ENCODE assay signal across 10 cellular contexts in the genomic region with DNA sequence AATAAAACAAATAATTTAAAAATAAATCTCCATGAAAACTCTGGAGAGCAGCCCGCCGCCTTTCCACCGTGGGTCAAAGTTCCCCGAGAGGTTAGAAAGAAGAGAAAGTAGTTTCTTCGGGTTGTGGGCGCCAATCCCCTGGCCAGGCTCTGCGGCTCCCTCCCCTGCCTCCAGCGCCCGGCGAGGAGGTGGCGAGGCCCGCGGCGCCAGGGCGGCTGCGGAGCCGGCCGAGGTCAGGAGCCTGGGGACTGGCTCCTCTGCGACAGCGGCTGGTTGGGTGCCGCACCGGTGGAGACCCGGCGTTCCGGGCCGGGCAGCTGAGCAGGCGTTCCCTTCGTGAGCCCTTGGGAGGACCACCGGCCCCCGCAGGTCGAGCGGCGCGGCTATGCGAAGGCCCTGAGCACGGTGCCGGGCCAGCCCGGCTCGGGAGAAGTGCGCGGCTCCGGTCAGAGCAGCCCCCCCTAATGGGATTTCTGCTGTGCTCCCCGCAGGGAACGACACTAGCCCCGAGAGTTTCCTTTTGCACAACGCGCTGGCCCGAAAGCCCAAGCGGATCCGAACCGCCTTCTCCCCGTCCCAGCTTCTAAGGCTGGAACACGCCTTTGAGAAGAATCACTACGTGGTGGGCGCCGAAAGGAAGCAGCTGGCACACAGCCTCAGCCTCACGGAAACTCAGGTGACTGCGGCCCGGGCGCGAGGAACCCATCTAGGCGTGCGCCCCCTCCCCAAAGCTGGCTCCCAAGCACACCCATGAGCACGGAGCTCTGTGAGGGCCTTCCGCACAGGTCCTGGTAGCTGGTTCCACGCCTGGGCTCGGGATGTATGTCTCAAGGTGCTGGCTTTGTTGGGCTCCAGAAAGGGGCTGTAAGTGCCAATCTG. TPM values are rescaled to one million over a fixed set of nuclear protein-coding genes. Genes with fewer than 3 reads are reported as not detected.
DNase-seq lines count a peak whose midpoint lies in the region; ATAC-seq and TF ChIP-seq lines count a peak whose summit lies in the region.
"Had no signal": no experiment of that assay in that cellular context is flagged by ENCODE, and none has a peak within 500 bp of the region (broad histone marks: within the 10 kb centered on the region; RNA-seq: fewer than 3 reads in every experiment).

No MANE protein-coding gene starts in this region.

- H3K4me1 Mint-ChIP-seq in chondrocyte (ENCODE audit: low read depth), result peaks cover 40% of the 10 kb centered on the region
- H3K4me1 Mint-ChIP-seq in stimulated activated naive B cell treated with anti-CD40 and anti-IgM and Interleukin-4, amounts not matched to agents 10 μg/mL and 1 μg/mL and 100 μg/mL, for 72 hours, result peaks cover 19 to 53% of the 10 kb centered on the region in 2 donors

- no peak overlapping the region for H3K27ac Mint-ChIP-seq in chondrocyte (ENCODE audit: unreplicated experiment)
- H3K27ac Mint-ChIP-seq in stimulated activated naive B cell treated with anti-CD40 and anti-IgM and Interleukin-4, amounts not matched to agents 10 μg/mL and 1 μg/mL and 100 μg/mL, for 72 hours, result peak overlapping the region; percentile 74

- DNase-seq in HEK293T (ENCODE audit: extremely low spot score) (peak; percentile 31), chondrocyte (ENCODE audit: low spot score) (no peak), left kidney (ENCODE audit: low read depth, low spot score) (peak; percentile 59), NCI-H1048 (lab: John Stamatoyannopoulos, UW) (no peak), middle frontal gyrus (ENCODE audit: extremely low spot score, low spot score) (no peak), SK-N-DZ (ENCODE audit: low spot score) (no peak)
- DNase-seq in stimulated activated naive B cell treated with anti-CD40 and anti-IgM and Interleukin-4, amounts not matched to agents 10 μg/mL and 1 μg/mL and 100 μg/mL, for 72 hours, result no peak
- DNase-seq: substantia nigra had no signal

- POLR2A ChIA-PET in HEK293T (lab: Yijun Ruan, JAX), result no interaction called here

- no peaks in the 10 kb centered on the region for H3K9me3 Mint-ChIP-seq in chondrocyte (ENCODE audit: low read depth)
- H3K9me3 Mint-ChIP-seq in stimulated activated naive B cell treated with anti-CD40 and anti-IgM and Interleukin-4, amounts not matched to agents 10 μg/mL and 1 μg/mL and 100 μg/mL, for 72 hours, result peaks cover 0 to 1% of the 10 kb centered on the region in 2 donors

- H3K36me3 Mint-ChIP-seq in chondrocyte (ENCODE audit: low read depth), result peaks cover 3% of the 10 kb centered on the region
- H3K36me3 Mint-ChIP-seq in stimulated activated naive B cell treated with anti-CD40 and anti-IgM and Interleukin-4, amounts not matched to agents 10 μg/mL and 1 μg/mL and 100 μg/mL, for 72 hours, result peaks cover 0 to 13% of the 10 kb centered on the region in 2 donors

- CTCF ChIA-PET in HEK293T (lab: Yijun Ruan, JAX), result no interaction called here

- no peak for TF ChIP-seq CTCF in chondrocyte (IDR thresholded peaks at IDR 0.05)

- peaks cover 71% of the 10 kb centered on the region for H3K27me3 Mint-ChIP-seq in chondrocyte (ENCODE audit: low read depth)
- peaks cover 64 to 86% of the 10 kb centered on the region in 2 donors for H3K27me3 Mint-ChIP-seq in stimulated activated naive B cell treated with anti-CD40 and anti-IgM and Interleukin-4, amounts not matched to agents 10 μg/mL and 1 μg/mL and 100 μg/mL, for 72 hours

- peak overlapping the region; percentile 22 for H3K4me3 Mint-ChIP-seq in chondrocyte (ENCODE audit: unreplicated experiment)
- peak overlapping the region; percentile 41 to 50 for H3K4me3 Mint-ChIP-seq in stimulated activated naive B cell treated with anti-CD40 and anti-IgM and Interleukin-4, amounts not matched to agents 10 μg/mL and 1 μg/mL and 100 μg/mL, for 72 hours

- no peak for ATAC-seq in stimulated activated naive B cell treated with anti-CD40 and anti-IgM and Interleukin-4, amounts not matched to agents 10 μg/mL and 1 μg/mL and 100 μg/mL, for 72 hours (replicated peaks)
- ATAC-seq in HG03139 (IDR thresholded peaks at IDR 0.05; ENCODE audit: unreplicated experiment), result no peak
- ATAC-seq: foreskin keratinocyte had no signal

TF ChIP-seq in HEK293T, 16 proteins besides CTCF, POLR2A, EP300 and RAD21:
- TF ChIP-seq L3MBTL2 (conservative IDR thresholded peaks at IDR 0.05) (no peak), LEF1 (IDR thresholded peaks at IDR 0.05; ENCODE audit: borderline replicate concordance) (no peak), ARNT (IDR thresholded peaks at IDR 0.05) (no peak), SP1 (IDR thresholded peaks at IDR 0.05) (no peak), NFRKB (IDR thresholded peaks at IDR 0.05) (no peak), SUZ12 (IDR thresholded peaks at IDR 0.05) (no peak), FOXM1 (IDR thresholded peaks at IDR 0.05; ENCODE audit: borderline replicate concordance) (no peak), ELF4 (IDR thresholded peaks at IDR 0.05) (no peak)
- TF ChIP-seq, protein P1, sequence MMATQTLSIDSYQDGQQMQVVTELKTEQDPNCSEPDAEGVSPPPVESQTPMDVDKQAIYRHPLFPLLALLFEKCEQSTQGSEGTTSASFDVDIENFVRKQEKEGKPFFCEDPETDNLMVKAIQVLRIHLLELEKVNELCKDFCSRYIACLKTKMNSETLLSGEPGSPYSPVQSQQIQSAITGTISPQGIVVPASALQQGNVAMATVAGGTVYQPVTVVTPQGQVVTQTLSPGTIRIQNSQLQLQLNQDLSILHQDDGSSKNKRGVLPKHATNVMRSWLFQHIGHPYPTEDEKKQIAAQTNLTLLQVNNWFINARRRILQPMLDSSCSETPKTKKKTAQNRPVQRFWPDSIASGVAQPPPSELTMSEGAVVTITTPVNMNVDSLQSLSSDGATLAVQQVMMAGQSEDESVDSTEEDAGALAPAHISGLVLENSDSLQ (IDR thresholded peaks at IDR 0.05), result no peak

RNA-seq across cellular contexts. Expression of a gene that starts 2.8 kb away (rescaled TPM):
- total RNA-seq in chondrocyte, result 4.7 TPM in 1 of 3 replicates, not detected in the others
- polyA plus RNA-seq in SK-N-DZ (2014; cell fraction: cytosol; rRNA removed), result not detected in 2 replicates
- polyA plus RNA-seq in SK-N-DZ (2014; cell fraction: nucleus; rRNA removed), result not detected in 2 replicates

Comparison
In these comparisons a context has a peak if more than half of its experiments do, and no peak if none do; other contexts are left out.
1. DNase-seq: peak in HEK293T (single experiment) and left kidney (single experiment); none in chondrocyte (single experiment), stimulated activated naive B cell treated with anti-CD40 and anti-IgM and Interleukin-4, amounts not matched to agents 10 μg/mL and 1 μg/mL and 100 μg/mL, for 72 hours (single experiment), NCI-H1048 (single experiment), middle frontal gyrus (single experiment) and SK-N-DZ (single experiment).